Comparison of ENCODE assay signal across 9 cellular contexts in genomic region chr2:111897630-111897923, GRCh38. TPM values are rescaled to one million over a fixed set of nuclear protein-coding genes. Genes with fewer than 3 reads are reported as not detected.
A peak's percentile ranks its signal among the peaks of the same experiment; 100 is the strongest.
DNase-seq lines count a peak whose midpoint lies in the region; ATAC-seq, FAIRE-seq and TF ChIP-seq lines count a peak whose summit lies in the region.
"Had no signal": no experiment of that assay in that cellular context is flagged by ENCODE, and none has a peak within 500 bp of the region (broad histone marks: within the 10 kb centered on the region; RNA-seq: fewer than 3 reads in every experiment).

No MANE protein-coding gene starts in this region.

- H3K4me3 ChIP-seq in AG10803 (ENCODE audit: low read length): peak overlapping the region; percentile 55
- peak overlapping the region; percentile 54 for H3K4me3 ChIP-seq in bronchial epithelial cell (ENCODE audit: low read depth, low read length)

- no peaks in the 10 kb centered on the region for H3K4me1 Mint-ChIP-seq in HFFc6 (ENCODE audit: low read depth)
- peaks cover 8 to 19% (median 16%) of the 10 kb centered on the region in 3 donors for H3K4me1 Mint-ChIP-seq in naive B cell

- H3K27ac Mint-ChIP-seq in HFFc6 (no peak overlapping the region), naive B cell (peak overlapping the region in 1 of 6 donors; percentile 71)

- DNase-seq in AG10803 (ENCODE audit: low read depth) (no peak), HFFc6 (no peak), bronchial epithelial cell (ENCODE audit: low read depth) (no peak), naive B cell (no peak), iPS-NIHi11 (ENCODE audit: low spot score) (no peak), putamen (ENCODE audit: low spot score) (no peak), NCI-H82 treated with DMSO at 0.1 percent for 48 hours (lab: John Stamatoyannopoulos, UW; ENCODE audit: unreplicated experiment) (no peak)
- DNase-seq in stimulated activated CD4-positive, alpha-beta T cell treated with anti-CD3 and anti-CD28 coated beads, Interleukin-2, amount 100 ng/mL, for 48 hours: no peak

- H3K9me3 Mint-ChIP-seq in HFFc6 (no peaks in the 10 kb centered on the region), naive B cell (no peaks in the 10 kb centered on the region)

- H3K36me3 Mint-ChIP-seq in HFFc6 (ENCODE audit: low read depth) (no peaks in the 10 kb centered on the region), naive B cell (no peaks in the 10 kb centered on the region)

- no peak for TF ChIP-seq CTCF in AG10803 (conservative IDR thresholded peaks at IDR 0.05; ENCODE audit: low read length)
- no peak for TF ChIP-seq CTCF in HFFc6 (IDR thresholded peaks at IDR 0.05)
- no peak for TF ChIP-seq CTCF in bronchial epithelial cell (IDR thresholded peaks at IDR 0.05; ENCODE audit: insufficient read depth, low read length, severe bottlenecking)

- H3K27me3 Mint-ChIP-seq in HFFc6 (ENCODE audit: insufficient read depth) (peaks cover 34% of the 10 kb centered on the region), naive B cell (peaks cover 33 to 50% (median 44%) of the 10 kb centered on the region in 3 donors)

- no peaks in the 10 kb centered on the region for H3K36me3 ChIP-seq in bronchial epithelial cell (ENCODE audit: control insufficient read depth, insufficient read depth, low read length)

- peak overlapping the region; percentile 71 for H3K4me3 Mint-ChIP-seq in HFFc6
- peak overlapping the region; percentile 70 to 90 (median 82) for H3K4me3 Mint-ChIP-seq in naive B cell

- peak in 1 of 2 donors; percentile 40 for ATAC-seq in naive B cell (ENCODE audit: low read depth in 2 of 2)

- no peaks in the 10 kb centered on the region for H3K27me3 ChIP-seq in bronchial epithelial cell (ENCODE audit: control insufficient read depth, insufficient read depth, low read length)

- FAIRE-seq in bronchial epithelial cell (lab: Jason Lieb, UNC): no peak
- FAIRE-seq: endometrium had no signal

RNA-seq across cellular contexts. Expression of gene MERTK, which starts 0.8 kb away (rescaled TPM):
- not detected for total RNA-seq in HFFc6 (2021; fragmentation: NEBNext Ultra II Directional; extraction: Animal tissue kit (Norgen Biotek cat#: 25700))
- 3.9 and 5.8 TPM in 2 replicates for total RNA-seq in bronchial epithelial cell
- under 1 TPM in 1 of 6 donors, not detected in 5; 0.16 TPM for polyA plus RNA-seq in naive B cell (ENCODE audit: low read depth in 6 of 6)

RNA-seq across cellular contexts. Expression of gene ANAPC1, which starts 13.6 kb away (rescaled TPM):
- 10 to 100 TPM; 30.6 to 42.8 (median 38.0) TPM for total RNA-seq in HFFc6 (2021; fragmentation: NEBNext Ultra II Directional; extraction: Animal tissue kit (Norgen Biotek cat#: 25700))
- total RNA-seq in bronchial epithelial cell: 39.8 and 60.6 TPM in 2 replicates
- 10 to 100 TPM; 20.2 to 26.7 (median 23.7) TPM for polyA plus RNA-seq in naive B cell (ENCODE audit: low read depth in 6 of 6)
